ENCODE assay signal across 9 cellular contexts in the genomic region with DNA sequence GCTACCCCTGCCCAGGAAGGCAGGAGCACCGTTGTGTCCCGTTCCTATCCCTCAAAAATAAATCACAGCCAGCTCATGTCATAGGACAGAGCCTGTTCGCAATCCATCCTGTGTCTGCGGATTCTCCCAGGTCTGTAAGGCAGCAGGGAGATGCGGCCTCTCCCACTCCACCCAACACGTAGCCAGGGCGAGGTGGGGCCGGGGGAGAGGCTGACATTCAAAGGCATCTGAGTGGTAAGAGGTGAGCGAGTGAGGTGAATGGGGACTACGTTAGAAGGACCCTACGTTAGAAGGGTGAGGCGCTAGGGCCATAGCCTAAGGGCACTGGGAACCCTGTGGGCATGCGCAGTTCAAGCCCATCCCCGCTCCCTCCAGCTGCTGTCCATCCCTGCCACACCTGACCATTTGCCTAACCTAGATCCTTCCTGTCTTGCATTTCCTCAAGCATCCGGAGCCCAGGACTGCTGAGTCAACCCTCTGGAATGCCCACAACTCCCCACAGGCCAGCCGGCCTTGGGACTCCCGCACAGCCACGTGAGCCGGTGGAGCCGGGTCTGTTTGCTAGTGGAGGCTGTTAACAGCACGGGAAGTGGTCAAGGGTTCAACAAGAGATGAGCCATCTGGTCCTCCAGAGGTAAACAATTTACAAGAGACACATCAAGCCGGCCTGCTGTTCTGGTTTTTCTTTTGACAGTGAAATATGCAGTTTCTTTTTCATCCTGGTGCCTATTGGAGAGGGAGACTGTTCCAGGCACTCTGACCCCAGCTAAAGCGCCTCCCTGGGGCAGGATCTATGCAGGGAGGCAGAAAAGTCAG. TPM values are rescaled to one million over a fixed set of nuclear protein-coding genes. Genes with fewer than 3 reads are reported as not detected.
A peak's percentile ranks its signal among the peaks of the same experiment; 100 is the strongest.
DNase-seq lines count a peak whose midpoint lies in the region; ATAC-seq, FAIRE-seq and TF ChIP-seq lines count a peak whose summit lies in the region.
"Had no signal": no experiment of that assay in that cellular context is flagged by ENCODE, and none has a peak within 500 bp of the region (broad histone marks: within the 10 kb centered on the region; RNA-seq: fewer than 3 reads in every experiment).

No MANE protein-coding gene starts in this region.

- H4K20me1 ChIP-seq in osteoblast (ENCODE audit: insufficient read depth, low read length), result no peaks in the 10 kb centered on the region

- CTCF ChIA-PET in naive thymus-derived CD4-positive, alpha-beta T cell (lab: Charles Lee), result no interaction called here

- H3K36me3 ChIP-seq in osteoblast (ENCODE audit: insufficient read depth, low read length), result no peaks in the 10 kb centered on the region
- H3K36me3 ChIP-seq in naive thymus-derived CD4-positive, alpha-beta T cell (ENCODE audit: control insufficient read depth in 2 of 3, insufficient read depth in 3 of 3, low read length in 3 of 3), result no peaks in the 10 kb centered on the region

- POLR2A ChIA-PET in naive thymus-derived CD4-positive, alpha-beta T cell (lab: Charles Lee), result no interaction called here

- H3K4me3 ChIP-seq in osteoblast (ENCODE audit: insufficient read depth, low read length), result peak overlapping the region; percentile 30
- H3K4me3 ChIP-seq in naive thymus-derived CD4-positive, alpha-beta T cell (ENCODE audit: low read length), result no peak overlapping the region

- H3K27me3 Mint-ChIP-seq in naive thymus-derived CD4-positive, alpha-beta T cell, result peaks cover 0 to 6% (median 0%) of the 10 kb centered on the region in 5 donors

- H3K9me3 Mint-ChIP-seq in activated naive CD4-positive, alpha-beta T cell treated with anti-CD3 and anti-CD28 coated beads, Interleukin-2, amount 50 U/mL, for 72 hours, result no peaks in the 10 kb centered on the region
- peaks cover 0 to 11% (median 0%) of the 10 kb centered on the region in 11 donors for H3K9me3 Mint-ChIP-seq in naive thymus-derived CD4-positive, alpha-beta T cell
- H3K9me3 Mint-ChIP-seq: dendritic cell treated with granulocyte-macrophage colony-stimulating factor and Interleukin-4, amounts not matched to agents 40 ng/mL and 50 ng/mL, for 4 days had no signal

- H3K4me2 ChIP-seq in osteoblast (ENCODE audit: insufficient read depth, low read length), result peak overlapping the region; percentile 62

- no peaks in the 10 kb centered on the region for H3K27me3 ChIP-seq in osteoblast (ENCODE audit: insufficient read depth, low read length)
- H3K27me3 ChIP-seq in naive thymus-derived CD4-positive, alpha-beta T cell (ENCODE audit: control insufficient read depth in 2 of 2, insufficient read depth in 2 of 2, low read length in 2 of 2), result no peaks in the 10 kb centered on the region

- H3K79me2 ChIP-seq in osteoblast (ENCODE audit: insufficient read depth, low read length), result no peaks in the 10 kb centered on the region

- intact Hi-C loops in naive thymus-derived CD4-positive, alpha-beta T cell (cut with micrococcal nuclease), result no loop called here

- H3K27ac Mint-ChIP-seq in activated naive CD4-positive, alpha-beta T cell treated with anti-CD3 and anti-CD28 coated beads, Interleukin-2, amount 50 U/mL, for 72 hours, result no peak overlapping the region
- H3K27ac Mint-ChIP-seq in naive thymus-derived CD4-positive, alpha-beta T cell, result no peak overlapping the region
- H3K27ac Mint-ChIP-seq: dendritic cell treated with granulocyte-macrophage colony-stimulating factor and Interleukin-4, amounts not matched to agents 40 ng/mL and 50 ng/mL, for 4 days had no signal

- H2AFZ ChIP-seq in osteoblast (ENCODE audit: low read length), result peak overlapping the region; percentile 28

- peaks cover 14% of the 10 kb centered on the region for H3K4me1 ChIP-seq in osteoblast (ENCODE audit: insufficient read depth, low read length)
- no peaks in the 10 kb centered on the region for H3K4me1 ChIP-seq in naive thymus-derived CD4-positive, alpha-beta T cell (ENCODE audit: control insufficient read depth in 2 of 2, insufficient read depth in 2 of 2, low read length in 2 of 2)

- DNase-seq in DMS53 (lab: John Stamatoyannopoulos, UW) (peak; percentile 99), RCC 7860 (ENCODE audit: low spot score) (peak; percentile 100), fibroblast of peridontal ligament (ENCODE audit: extremely low read depth) (peak; percentile 94), osteoblast (ENCODE audit: insufficient read length, low spot score, missing footprints) (peak; percentile 96), caudate nucleus (lab: John Stamatoyannopoulos, UW) (no peak), SKM-1 (lab: John Stamatoyannopoulos, UW; ENCODE audit: unreplicated experiment) (no peak)
- no peak for DNase-seq in activated naive CD4-positive, alpha-beta T cell treated with anti-CD3 and anti-CD28 coated beads, Interleukin-2, amount 50 U/mL, for 72 hours (ENCODE audit: low spot score in 2 of 2)
- DNase-seq in naive thymus-derived CD4-positive, alpha-beta T cell, result no peak

- no peak for TF ChIP-seq CTCF in osteoblast (IDR thresholded peaks at IDR 0.05; ENCODE audit: extremely low read depth, low read depth, low read length)

- H3K27ac ChIP-seq in osteoblast (ENCODE audit: low read depth, low read length) (peak overlapping the region; percentile 52), caudate nucleus (ENCODE audit: low read depth, low read length) (no peak overlapping the region)
- no peak overlapping the region for H3K27ac ChIP-seq in naive thymus-derived CD4-positive, alpha-beta T cell (ENCODE audit: low read depth, low read length)

- H3K36me3 Mint-ChIP-seq in activated naive CD4-positive, alpha-beta T cell treated with anti-CD3 and anti-CD28 coated beads, Interleukin-2, amount 50 U/mL, for 72 hours, result no peaks in the 10 kb centered on the region
- H3K36me3 Mint-ChIP-seq in naive thymus-derived CD4-positive, alpha-beta T cell, result no peaks in the 10 kb centered on the region

- H3K4me3 Mint-ChIP-seq in naive thymus-derived CD4-positive, alpha-beta T cell, result no peak overlapping the region
- H3K4me3 Mint-ChIP-seq: dendritic cell treated with granulocyte-macrophage colony-stimulating factor and Interleukin-4, amounts not matched to agents 40 ng/mL and 50 ng/mL, for 4 days had no signal

- no peaks in the 10 kb centered on the region for H3K9me3 ChIP-seq in osteoblast (ENCODE audit: low read depth, low read length)
- H3K9me3 ChIP-seq in naive thymus-derived CD4-positive, alpha-beta T cell (ENCODE audit: control insufficient read depth in 2 of 3, low read length in 3 of 3), result no peaks in the 10 kb centered on the region

- peak; percentile 97 for FAIRE-seq in RCC 7860 (lab: Jason Lieb, UNC)

- no peaks in the 10 kb centered on the region for H3K4me1 Mint-ChIP-seq in naive thymus-derived CD4-positive, alpha-beta T cell

- no peak for ATAC-seq in activated naive CD4-positive, alpha-beta T cell treated with anti-CD3 and anti-CD28 coated beads, Interleukin-2, amount 50 U/mL, for 72 hours
- no peak for ATAC-seq in naive thymus-derived CD4-positive, alpha-beta T cell

RNA-seq across cellular contexts. Expression of gene RIPOR3, which starts 45.9 kb away (rescaled TPM):
- 1.1 and 2.4 TPM in 2 replicates for total RNA-seq in osteoblast
- under 1 TPM in 1 of 2 donors, not detected in 1; 0.08 TPM for total RNA-seq in activated naive CD4-positive, alpha-beta T cell treated with anti-CD3 and anti-CD28 coated beads, Interleukin-2, amount 50 U/mL, for 72 hours
- under 1 TPM in 2 of 5 experiments, not detected in 3; 0.27 to 0.32 TPM for total RNA-seq in naive thymus-derived CD4-positive, alpha-beta T cell
- polyA plus RNA-seq in naive thymus-derived CD4-positive, alpha-beta T cell, result 1 to 10 TPM; 1.3 to 1.7 TPM

Comparison
In these comparisons a context has a peak if more than half of its experiments do, and no peak if none do; other contexts are left out.
1. DNase-seq: peak in DMS53 (single experiment), RCC 7860 (single experiment), fibroblast of peridontal ligament (single experiment) and osteoblast (single experiment); none in caudate nucleus (0 of 61), SKM-1 (single experiment), activated naive CD4-positive, alpha-beta T cell treated with anti-CD3 and anti-CD28 coated beads, Interleukin-2, amount 50 U/mL, for 72 hours (0 of 2) and naive thymus-derived CD4-positive, alpha-beta T cell (0 of 9).